8 cellular contexts compared by ENCODE assay signal in the genomic region with DNA sequence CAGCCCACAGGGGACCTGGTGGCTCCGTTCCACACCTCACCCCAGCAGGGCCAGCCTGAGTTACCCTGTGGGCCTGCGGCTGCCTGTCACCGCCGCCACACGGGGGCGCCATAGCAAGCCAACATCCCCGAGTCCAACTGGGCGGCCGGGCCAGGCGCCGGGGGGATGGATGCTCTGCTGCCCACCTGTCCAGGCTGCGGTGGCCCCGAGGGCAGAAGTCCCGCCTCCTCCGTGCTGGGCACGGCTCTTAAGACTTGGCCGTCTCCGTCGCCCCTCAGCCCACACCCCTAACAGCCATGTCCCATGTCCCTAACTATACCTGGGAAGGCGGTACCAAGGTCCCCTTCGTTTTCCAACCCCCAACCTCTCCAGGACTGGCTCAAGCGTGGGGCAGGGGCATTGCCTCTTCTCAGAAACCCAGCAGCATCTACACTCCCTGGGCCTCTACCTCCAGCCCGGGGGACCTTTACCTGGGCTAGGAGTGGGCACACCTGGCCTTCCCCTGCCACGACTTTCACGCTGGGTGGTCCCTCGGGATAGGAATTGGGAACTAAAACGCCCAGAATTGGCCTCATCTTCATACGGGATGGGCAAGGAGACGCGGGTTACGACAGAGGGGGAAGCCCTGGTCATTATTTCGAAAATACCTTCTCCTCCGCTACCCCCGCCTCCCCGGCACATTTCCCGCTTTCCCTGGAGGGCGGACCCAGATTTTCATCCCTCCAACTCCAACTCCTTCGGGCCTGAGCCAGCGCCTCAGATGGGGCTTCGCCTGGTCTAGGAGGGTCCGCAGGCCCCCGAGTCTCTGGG. TPM values are rescaled to one million over a fixed set of nuclear protein-coding genes. Genes with fewer than 3 reads are reported as not detected.
A peak's percentile ranks its signal among the peaks of the same experiment; 100 is the strongest.
DNase-seq lines count a peak whose midpoint lies in the region; ATAC-seq, FAIRE-seq and TF ChIP-seq lines count a peak whose summit lies in the region.

No MANE protein-coding gene starts in this region.

- TF ChIP-seq POLR2A in Raji (IDR thresholded peaks at IDR 0.05; ENCODE audit: insufficient read depth, low read depth, low read length) = peak; percentile 46

- no peak overlapping the region for H3K14ac ChIP-seq in neuronal stem cell (ENCODE audit: low read length)

- POLR2A ChIA-PET in CD4-positive, alpha-beta memory T cell (lab: Charles Lee; ENCODE audit: partially characterized antibody) = interaction anchor here (1.0 to 2.1 kb wide), 3 partner anchors 78 to 202 kb away, joined by 3 to 13 read pairs (median 3); partner anchors contain the start of genes CCNK and SETD3

- H3K18ac ChIP-seq in neuronal stem cell (ENCODE audit: low read length) = peak overlapping the region; percentile 90

- H4K91ac ChIP-seq in neuronal stem cell (ENCODE audit: low read depth, low read length, poor library complexity) = no peak overlapping the region

- peak overlapping the region; percentile 92 for H2AFZ ChIP-seq in neuronal stem cell (ENCODE audit: low read length)

- peaks cover 0 to 13% (median 6%) of the 10 kb centered on the region in 8 donors for H3K9me3 Mint-ChIP-seq in CD4-positive, alpha-beta memory T cell

- H2BK5ac ChIP-seq in neuronal stem cell (ENCODE audit: low read length) = peak overlapping the region; percentile 96

- H3K27me3 Mint-ChIP-seq in CD4-positive, alpha-beta memory T cell = peaks cover 3 to 6% of the 10 kb centered on the region in 2 donors

- H2BK12ac ChIP-seq in neuronal stem cell (ENCODE audit: low read length) = no peak overlapping the region

- intact Hi-C loops in CD4-positive, alpha-beta memory T cell (cut with micrococcal nuclease) = loop anchor here (2.0 to 5.0 kb wide), 3 partner anchors 164 to 509 kb away; partner anchors contain the start of gene EVL

- H2BK15ac ChIP-seq in neuronal stem cell (ENCODE audit: low read length) = no peak overlapping the region

- H3K9ac ChIP-seq in neuronal stem cell (ENCODE audit: low read depth, low read length, poor library complexity) (peak overlapping the region; percentile 66), stomach smooth muscle (ENCODE audit: low read length in 2 of 2) (peak overlapping the region; percentile 79)

- CTCF ChIA-PET in CD4-positive, alpha-beta memory T cell (lab: Charles Lee; ENCODE audit: partially characterized antibody) = interaction anchor here (0.6 to 1.5 kb wide), 5 partner anchors 21 to 203 kb away, joined by 3 read pairs; no protein-coding TSS in a partner anchor

- H3K4me2 ChIP-seq in neuronal stem cell (ENCODE audit: insufficient read depth, low read length, poor library complexity, severe bottlenecking) = peak overlapping the region; percentile 82

- no peaks in the 10 kb centered on the region for H3K27me3 ChIP-seq in CD4-positive, alpha-beta memory T cell (ENCODE audit: insufficient read depth, low read length)
- no peaks in the 10 kb centered on the region for H3K27me3 ChIP-seq in neuronal stem cell (ENCODE audit: control insufficient read depth in 3 of 3, insufficient read depth in 3 of 3, low read depth in 1 of 3, low read length in 3 of 3)
- H3K27me3 ChIP-seq in stomach smooth muscle (ENCODE audit: control insufficient read depth in 1 of 2, insufficient read depth in 2 of 2, low read length in 2 of 2) = peaks cover 0 to 2% of the 10 kb centered on the region in 2 donors

- peak overlapping the region; percentile 86 to 97 (median 94) for H3K4me3 Mint-ChIP-seq in CD4-positive, alpha-beta memory T cell

- H3K36me3 ChIP-seq in CD4-positive, alpha-beta memory T cell (ENCODE audit: insufficient read depth, low read length) = no peaks in the 10 kb centered on the region
- H3K36me3 ChIP-seq in neuronal stem cell (replicated peaks in 1 of 2; ENCODE audit: control insufficient read depth in 2 of 2, insufficient read depth in 2 of 2, low read length in 2 of 2) (no peaks in the 10 kb centered on the region), stomach smooth muscle (ENCODE audit: control insufficient read depth in 2 of 2, insufficient read depth in 2 of 2, low read length in 2 of 2) (no peaks in the 10 kb centered on the region)

- peak overlapping the region; percentile 8 for H3K23ac ChIP-seq in neuronal stem cell (ENCODE audit: low read depth, low read length, poor library complexity)

- peak overlapping the region; percentile 52 for H2BK120ac ChIP-seq in neuronal stem cell (ENCODE audit: low read depth, low read length)

- H3K79me1 ChIP-seq in neuronal stem cell (ENCODE audit: low read depth, low read length) = peaks cover 3% of the 10 kb centered on the region

- no CpG with 5 or more reads among the region's 42 CpGs for WGBS in neuronal stem cell (ENCODE audit: extremely low coverage in 2 of 2, insufficient read length in 2 of 2, insufficient replicate concordance in 1 of 2), 2 donors

- H3K4me3 ChIP-seq in CD4-positive, alpha-beta memory T cell (ENCODE audit: low read length in 2 of 2) = peak overlapping the region; percentile 86 to 92
- H3K4me3 ChIP-seq in neuronal stem cell (ENCODE audit: low read length in 2 of 2) = peak overlapping the region; percentile 64 to 91
- H3K4me3 ChIP-seq in stomach smooth muscle (ENCODE audit: low read length in 2 of 2) = peak overlapping the region; percentile 87 to 88

- H3K36me3 Mint-ChIP-seq in CD4-positive, alpha-beta memory T cell = peaks cover 0 to 3% of the 10 kb centered on the region in 2 donors

- H4K8ac ChIP-seq in neuronal stem cell (ENCODE audit: low read depth, low read length) = peak overlapping the region; percentile 23

- peaks cover 16% of the 10 kb centered on the region for H3K4me1 ChIP-seq in CD4-positive, alpha-beta memory T cell (ENCODE audit: insufficient read depth, low read length)
- H3K4me1 ChIP-seq in neuronal stem cell (ENCODE audit: control insufficient read depth in 2 of 2, insufficient read depth in 1 of 2, low read depth in 1 of 2, low read length in 2 of 2) = peaks cover 9 to 19% of the 10 kb centered on the region in 2 donors
- H3K4me1 ChIP-seq in stomach smooth muscle (ENCODE audit: control insufficient read depth, insufficient read depth, low read length) = peaks cover 15% of the 10 kb centered on the region

- no peak for FAIRE-seq in frontal cortex (lab: Jason Lieb, UNC)

- peak overlapping the region; percentile 3 for H2AK5ac ChIP-seq in neuronal stem cell (ENCODE audit: low read depth, low read length)

- peak overlapping the region; percentile 71 for H3K27ac ChIP-seq in CD4-positive, alpha-beta memory T cell (ENCODE audit: low read depth, low read length)
- H3K27ac ChIP-seq in neuronal stem cell (replicated peaks; ENCODE audit: low read length) (no peak overlapping the region), stomach smooth muscle (ENCODE audit: low read length) (peak overlapping the region; percentile 91)

- H3K9me3 ChIP-seq in CD4-positive, alpha-beta memory T cell (ENCODE audit: control insufficient read depth in 1 of 2, low read length in 2 of 2) = no peaks in the 10 kb centered on the region
- H3K9me3 ChIP-seq in neuronal stem cell (replicated peaks in 1 of 2; ENCODE audit: control insufficient read depth in 2 of 2, insufficient read depth in 1 of 2, low read depth in 1 of 2, low read length in 2 of 2) (peaks cover 3 to 9% of the 10 kb centered on the region in 2 donors), stomach smooth muscle (ENCODE audit: control insufficient read depth in 2 of 2, low read length in 2 of 2) (peaks cover 3 to 10% of the 10 kb centered on the region in 2 donors)

- peak; percentile 38 for ATAC-seq in GM19452 (IDR thresholded peaks at IDR 0.05; ENCODE audit: unreplicated experiment)

- H3K4me1 Mint-ChIP-seq in CD4-positive, alpha-beta memory T cell = peaks cover 3 to 19% (median 7%) of the 10 kb centered on the region in 4 donors

- peak; percentile 77 to 81 (median 79) for DNase-seq in CD4-positive, alpha-beta memory T cell
- DNase-seq in HuH-7.5 (ENCODE audit: low spot score) (peak; percentile 91), frontal cortex (ENCODE audit: low spot score in 2 of 2) (peak; percentile 73 to 77), neuronal stem cell (ENCODE audit: low spot score) (peak; percentile 83)
- peak; percentile 80 for DNase-seq in activated gamma-delta T cell treated with anti-CD3 and anti-CD28 coated beads, Interleukin-2, amount 50 U/mL, for 16 hours (ENCODE audit: low read depth)

- H3K27ac Mint-ChIP-seq in CD4-positive, alpha-beta memory T cell = peak overlapping the region; percentile 41 to 93 (median 68)

- no peak overlapping the region for H3K4ac ChIP-seq in neuronal stem cell (ENCODE audit: low read length)

RNA-seq across cellular contexts. Expression of gene CYP46A1, which starts 1.1 kb away (rescaled TPM):
- under 1 TPM; 0.15 to 0.36 TPM for total RNA-seq in CD4-positive, alpha-beta memory T cell
- polyA plus RNA-seq in CD4-positive, alpha-beta memory T cell = not detected
- 4.5 TPM for total RNA-seq in frontal cortex
- polyA plus RNA-seq in neuronal stem cell (2013, experiment 1 of 2) = 1.5 TPM
- polyA plus RNA-seq in neuronal stem cell (2013, experiment 2 of 2) = 1.6 TPM

RNA-seq across cellular contexts. Expression of gene HHIPL1, which starts 38.1 kb away (rescaled TPM):
- under 1 TPM; 0.35 to 0.42 TPM for total RNA-seq in CD4-positive, alpha-beta memory T cell
- not detected for polyA plus RNA-seq in CD4-positive, alpha-beta memory T cell
- 5.3 TPM for total RNA-seq in frontal cortex
- polyA plus RNA-seq in neuronal stem cell (2013, experiment 1 of 2) = 0.67 TPM
- polyA plus RNA-seq in neuronal stem cell (2013, experiment 2 of 2) = 0.71 TPM
